Comparison of ENCODE assay signal across 8 cellular contexts in genomic region chr1:108199781-108200626, GRCh38. TPM values are rescaled to one million over a fixed set of nuclear protein-coding genes. Genes with fewer than 3 reads are reported as not detected.
DNase-seq lines count a peak whose midpoint lies in the region; ATAC-seq and TF ChIP-seq lines count a peak whose summit lies in the region.

Gene SLC25A24, minus strand, starts transcription at chr1:108200343. Its CDS starts 205 bp downstream, at chr1:108200138.

- peak; percentile 89 for ATAC-seq in GM21390 (IDR thresholded peaks at IDR 0.05; ENCODE audit: unreplicated experiment)

- H3K4me2 ChIP-seq in neural progenitor cell = peak within 1 kb of the TSS; percentile 94

- H3K27ac Mint-ChIP-seq in neural progenitor cell = peak within 1 kb of the TSS; percentile 36

- no peak within 1 kb of the TSS for H3K9ac ChIP-seq in neural progenitor cell

- peaks cover 18% of the 10 kb centered on the region for H3K4me1 ChIP-seq in neural progenitor cell

- H3K27me3 Mint-ChIP-seq in neural progenitor cell (ENCODE audit: insufficient read depth, low read depth) = peaks cover 11% of the 10 kb centered on the region

- peaks cover 12% of the 10 kb centered on the region for H3K27me3 ChIP-seq in neural progenitor cell

- peaks cover 19% of the 10 kb centered on the region for H3K9me3 Mint-ChIP-seq in neural progenitor cell

- H3F3A ChIP-seq in neural progenitor cell (ENCODE audit: low read depth) = peaks cover 4% of the 10 kb centered on the region

- H3K4me3 Mint-ChIP-seq in neural progenitor cell = peak within 1 kb of the TSS; percentile 91

- peak within 1 kb of the TSS; percentile 94 for H2AFZ ChIP-seq in neural progenitor cell (replicated peaks)

- peaks cover 29% of the 10 kb centered on the region for H3K36me3 Mint-ChIP-seq in neural progenitor cell

- peaks cover 7% of the 10 kb centered on the region for H4K20me1 ChIP-seq in neural progenitor cell (ENCODE audit: low read depth)

- peaks cover 19% of the 10 kb centered on the region for H3K4me1 Mint-ChIP-seq in neural progenitor cell

- DNase-seq in D341Med (ENCODE audit: low spot score) = peak; percentile 90
- DNase-seq in HuH-7.5 (ENCODE audit: low spot score) = peak; percentile 88
- peak; percentile 44 for DNase-seq in SHP77 treated with DMSO at 0.1 percent for 48 hours (lab: John Stamatoyannopoulos, UW)
- DNase-seq in activated gamma-delta T cell treated with anti-CD3 and anti-CD28 coated beads, Interleukin-2, amount 50 U/mL, for 16 hours (ENCODE audit: low read depth) = peak; percentile 47
- DNase-seq in foreskin fibroblast = peak; percentile 86 to 95
- peak; percentile 86 for DNase-seq in neural progenitor cell (ENCODE audit: low spot score)
- DNase-seq in stromal cell of bone marrow (ENCODE audit: low read depth) = peak; percentile 61

- H3K4me3 ChIP-seq in foreskin fibroblast (ENCODE audit: low read depth in 1 of 2, low read length in 2 of 2) (peak within 1 kb of the TSS; percentile 90 to 98), neural progenitor cell (peak within 1 kb of the TSS; percentile 85)

- peaks cover 50% of the 10 kb centered on the region for H3K79me2 ChIP-seq in neural progenitor cell (ENCODE audit: low read depth)

- no peak within 1 kb of the TSS for H3K27ac ChIP-seq in neural progenitor cell

- H3K9me3 ChIP-seq in neural progenitor cell (ENCODE audit: low read depth) = peaks cover 4% of the 10 kb centered on the region

- TF ChIP-seq CTCF in foreskin fibroblast (IDR thresholded peaks at IDR 0.05; ENCODE audit: low read depth, low read length) (no peak), neural progenitor cell (IDR thresholded peaks at IDR 0.05) (no peak)

- peaks cover 3% of the 10 kb centered on the region for H3K36me3 ChIP-seq in neural progenitor cell

RNA-seq across cellular contexts. Expression of gene SLC25A24, which starts in this region (rescaled TPM):
- 47.9 and 72.2 TPM in 2 replicates for total RNA-seq in neural progenitor cell (ENCODE audit: low replicate concordance)
